In genomic region chr1:161408404-161409085, GRCh38 we compare ENCODE assay signal across 32 cellular contexts. TPM values are rescaled to one million over a fixed set of nuclear protein-coding genes. Genes with fewer than 3 reads are reported as not detected.
"Had no signal": no experiment of that assay in that cellular context is flagged by ENCODE, and none has a peak within 500 bp of the region (broad histone marks: within the 10 kb centered on the region; RNA-seq: fewer than 3 reads in every experiment).

No MANE protein-coding gene starts in this region.

- H3K9ac ChIP-seq: KMS-11 had no signal

- H3K27ac ChIP-seq: Peyer's patch, RWPE1, SJSA1 had no signal

- H3K9me3 ChIP-seq: Peyer's patch, SJSA1 had no signal

- H3K4me3 ChIP-seq: Peyer's patch, SJSA1 had no signal

- H3K36me3 Mint-ChIP-seq: brain had no signal

- H3K9me3 Mint-ChIP-seq: activated B cell treated with CpG ODN at 0.5 μM for 24 hours; activated CD4-positive, alpha-beta T cell treated with anti-CD3 and anti-CD28 coated beads, Interleukin-2, amount 10 ng/mL, durations not matched to agents 24 days and 14 days; activated naive CD4-positive, alpha-beta T cell treated with anti-CD3 and anti-CD28 coated beads, Interleukin-2, amount 50 U/mL, for 72 hours; activated naive CD8-positive, alpha-beta T cell treated with anti-CD3 and anti-CD28 coated beads, Interleukin-2, amount 50 U/mL, for 24 hours; brain had no signal

- H3K27ac Mint-ChIP-seq: activated B cell treated with CpG ODN at 0.5 μM for 24 hours; activated naive CD4-positive, alpha-beta T cell treated with anti-CD3 and anti-CD28 coated beads, Interleukin-2, amount 50 U/mL, for 72 hours; activated naive CD8-positive, alpha-beta T cell treated with anti-CD3 and anti-CD28 coated beads, Interleukin-2, amount 50 U/mL, for 24 hours had no signal

- H3K27me3 ChIP-seq: Peyer's patch, SJSA1 had no signal

- H3K27me3 Mint-ChIP-seq: activated B cell treated with CpG ODN at 0.5 μM for 24 hours; activated CD4-positive, alpha-beta T cell treated with anti-CD3 and anti-CD28 coated beads, Interleukin-2, amount 10 ng/mL, durations not matched to agents 24 days and 14 days; T-helper 17 cell had no signal

- H3K36me3 ChIP-seq: Peyer's patch, SJSA1 had no signal

- ATAC-seq: activated naive CD4-positive, alpha-beta T cell treated with anti-CD3 and anti-CD28 coated beads, Interleukin-2, amount 50 U/mL, for 72 hours; activated naive CD8-positive, alpha-beta T cell treated with anti-CD3 and anti-CD28 coated beads, Interleukin-2, amount 50 U/mL, for 24 hours; T-helper 17 cell had no signal

- DNase-seq: activated B cell treated with CpG ODN at 0.5 μM for 24 hours; activated CD4-positive, alpha-beta T cell treated with anti-CD3 and anti-CD28 coated beads for 1 hour; activated CD4-positive, alpha-beta T cell treated with anti-CD3 and anti-CD28 coated beads, Interleukin-2, amount 10 ng/mL, durations not matched to agents 24 days and 14 days; activated CD4-positive, alpha-beta T cell treated with anti-CD3 and anti-CD28 coated beads, Interleukin-2, amount 50 U/mL, for 48 hours; activated CD8-positive, alpha-beta memory T cell treated with anti-CD3 and anti-CD28 coated beads, Interleukin-2, amount 50 U/mL, for 48 hours; activated effector memory CD4-positive, alpha-beta T cell treated with anti-CD3 and anti-CD28 coated beads, Interleukin-2, amount 50 U/mL, for 16 hours; activated naive CD4-positive, alpha-beta T cell treated with Interleukin-2 at 50 U/mL for 16 hours; activated naive CD8-positive, alpha-beta T cell treated with anti-CD3 and anti-CD28 coated beads, Interleukin-2, amount 50 U/mL, for 24 hours; activated T-cell treated with anti-CD3 and anti-CD28 coated beads, Interleukin-2, amount 50 U/mL, for 1 hour; amniotic stem cell; cerebellar nuclear complex; NCI-H1092; NCI-H1417; NCI-H1930; NCI-H2171; NCI-H2227 treated with DMSO at 0.1 percent for 48 hours; NCI-H446 treated with DMSO at 0.1 percent for 48 hours; NCI-H526; NCI-H774; NK-92 treated with Interleukin-12 subunit alpha and Interleukin-12 subunit beta, amount 100 ng/mL, for 24 hours; OCI-M1; Peyer's patch; SHP77; T-helper 17 cell; T-helper 9 cell had no signal

- H3K4me3 Mint-ChIP-seq: activated B cell treated with CpG ODN at 0.5 μM for 24 hours; activated CD4-positive, alpha-beta T cell treated with anti-CD3 and anti-CD28 coated beads, Interleukin-2, amount 10 ng/mL, durations not matched to agents 24 days and 14 days; activated naive CD8-positive, alpha-beta T cell treated with anti-CD3 and anti-CD28 coated beads, Interleukin-2, amount 50 U/mL, for 24 hours; brain; T-helper 17 cell had no signal

- FAIRE-seq: astrocyte had no signal

- H3K4me1 ChIP-seq: SJSA1 had no signal

RNA-seq across cellular contexts. Expression of gene CFAP126, which starts 40.9 kb away (rescaled TPM):
- total RNA-seq: activated B cell treated with CpG ODN at 0.5 μM for 24 hours; activated CD4-positive, alpha-beta T cell treated with anti-CD3 and anti-CD28 coated beads, Interleukin-2, amount 10 ng/mL, durations not matched to agents 24 days and 14 days; activated naive CD4-positive, alpha-beta T cell treated with anti-CD3 and anti-CD28 coated beads, Interleukin-2, amount 50 U/mL, for 72 hours; astrocyte; MCF 10A; Peyer's patch; SJSA1; T-helper 17 cell had no signal
